Comparison of ENCODE assay signal across 14 cellular contexts in genomic region chr12:120662879-120663278, GRCh38. TPM values are rescaled to one million over a fixed set of nuclear protein-coding genes. Genes with fewer than 3 reads are reported as not detected.
DNase-seq lines count a peak whose midpoint lies in the region; ATAC-seq and TF ChIP-seq lines count a peak whose summit lies in the region.
"Had no signal": no experiment of that assay in that cellular context is flagged by ENCODE, and none has a peak within 500 bp of the region (broad histone marks: within the 10 kb centered on the region; RNA-seq: fewer than 3 reads in every experiment).

No MANE protein-coding gene starts in this region.

- TF ChIP-seq CTCF in GM10266 (IDR thresholded peaks at IDR 0.05; ENCODE audit: control insufficient read depth, insufficient read depth, low read depth, missing control alignments): no peak
- no peak for TF ChIP-seq CTCF in WERI-Rb-1 (IDR thresholded peaks at IDR 0.05; ENCODE audit: low read depth, low read length)
- TF ChIP-seq CTCF in left ventricle myocardium inferior (IDR thresholded peaks at IDR 0.05; ENCODE audit: borderline replicate concordance): no peak

- peaks cover 16% of the 10 kb centered on the region for H3K4me1 ChIP-seq in left ventricle myocardium inferior

- H3K36me3 ChIP-seq in WERI-Rb-1: no peaks in the 10 kb centered on the region
- peaks cover 4% of the 10 kb centered on the region for H3K36me3 ChIP-seq in left ventricle myocardium inferior

- DNase-seq in GM10266 (ENCODE audit: extremely low spot score) (peak; percentile 72), OCI-M1 (lab: John Stamatoyannopoulos, UW) (peak; percentile 51), WERI-Rb-1 (no peak), left ventricle myocardium inferior (no peak), islet precursor cell (no peak)
- DNase-seq: activated CD4-positive, CD25-positive, alpha-beta regulatory T cell treated with anti-CD3 and anti-CD28 coated beads, Interleukin-2, amount 50 U/mL, for 72 hours; endodermal cell; left ventricle myocardium superior; NCI-H226; Right ventricle myocardium superior; stimulated activated CD4-positive, alpha-beta T cell treated with anti-CD3 and anti-CD28 coated beads, Interleukin-12 subunit alpha, Interleukin-12 subunit beta, amount 100 ng/mL, for 4 hours had no signal

- intact Hi-C loops in left ventricle myocardium inferior (cut with micrococcal nuclease): no loop called here

- H3K27me3 ChIP-seq in WERI-Rb-1 (ENCODE audit: insufficient read depth, low read depth, severe bottlenecking) (peaks cover 38% of the 10 kb centered on the region), left ventricle myocardium inferior (ENCODE audit: low read depth) (no peaks in the 10 kb centered on the region)

- H3K27ac ChIP-seq in WERI-Rb-1: no peak overlapping the region
- H3K27ac ChIP-seq in left ventricle myocardium inferior (replicated peaks): no peak overlapping the region

- H3K4me3 ChIP-seq in WERI-Rb-1 (ENCODE audit: low read depth, low read length): no peak overlapping the region
- H3K4me3 ChIP-seq in left ventricle myocardium inferior: no peak overlapping the region

- ATAC-seq in GM19463 (IDR thresholded peaks at IDR 0.05; ENCODE audit: unreplicated experiment) (peak; percentile 67), HG03064 (IDR thresholded peaks at IDR 0.05; ENCODE audit: low read depth, unreplicated experiment) (peak; percentile 70), HG03439 (IDR thresholded peaks at IDR 0.05; ENCODE audit: unreplicated experiment) (no peak)
- ATAC-seq: left ventricle myocardium superior had no signal

- H3K9me3 ChIP-seq in WERI-Rb-1 (ENCODE audit: severe bottlenecking): peaks cover 5% of the 10 kb centered on the region
- no peaks in the 10 kb centered on the region for H3K9me3 ChIP-seq in left ventricle myocardium inferior (replicated peaks)

RNA-seq across cellular contexts. Expression of gene CABP1, which starts 22.5 kb away (rescaled TPM):
- total RNA-seq in left ventricle myocardium inferior: 4.2 TPM

RNA-seq across cellular contexts. Expression of gene MLEC, which starts 24.1 kb away (rescaled TPM):
- 120 TPM for total RNA-seq in left ventricle myocardium inferior

RNA-seq across cellular contexts. Expression of gene UNC119B, which starts 47.4 kb away (rescaled TPM):
- 11.5 TPM for total RNA-seq in left ventricle myocardium inferior

Comparison
In these comparisons a context has a peak if more than half of its experiments do, and no peak if none do; other contexts are left out.
1. DNase-seq: peak in GM10266 (single experiment) and OCI-M1 (single experiment); none in WERI-Rb-1 (single experiment), left ventricle myocardium inferior (single experiment) and islet precursor cell (single experiment).